In the genomic region with DNA sequence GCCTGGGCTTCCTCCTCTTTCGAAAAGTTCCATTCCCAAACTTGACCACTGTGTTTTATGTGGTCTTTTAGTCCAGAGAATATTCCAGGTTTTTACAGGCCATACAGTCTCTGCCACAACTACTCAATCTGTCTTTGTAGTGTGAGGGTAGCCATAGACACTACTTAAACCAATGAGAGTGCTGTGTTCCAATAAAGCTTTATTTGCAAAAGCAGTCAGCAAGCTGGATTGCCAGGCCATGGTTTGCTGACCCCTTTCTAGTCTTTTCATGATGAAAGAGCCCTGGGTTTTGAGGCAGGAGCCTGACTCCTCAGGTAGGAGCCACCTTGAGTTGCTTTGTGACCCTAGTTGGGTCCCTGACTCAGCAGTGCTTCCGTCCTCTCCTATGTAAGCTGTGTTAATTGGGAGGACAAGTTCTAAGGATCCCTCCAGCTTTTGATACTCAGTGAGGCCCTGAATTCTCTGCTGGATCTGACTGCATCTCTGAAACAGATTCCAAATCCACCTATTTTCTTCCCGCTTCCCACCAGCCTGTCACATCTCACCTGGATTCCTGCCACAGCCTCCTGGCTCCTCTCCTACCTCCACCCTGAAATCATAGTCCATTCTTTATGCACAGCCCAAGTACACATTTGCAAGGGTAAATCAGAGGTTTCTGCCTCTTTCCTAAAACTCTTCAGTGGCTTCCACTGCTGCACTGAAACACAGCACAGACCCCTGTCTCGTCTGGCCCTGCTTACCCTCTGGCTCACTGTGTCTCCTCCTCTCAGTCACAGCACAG, we compare ENCODE assay signal across 1 cellular context.
TF ChIP-seq lines count a peak whose summit lies in the region.

No MANE protein-coding gene starts in this region.

TF ChIP-seq in GM12878, 131 proteins besides CTCF, POLR2A, EP300 and RAD21:
- TF ChIP-seq LARP7 (IDR thresholded peaks at IDR 0.05): no peak
- TF ChIP-seq, protein P1, sequence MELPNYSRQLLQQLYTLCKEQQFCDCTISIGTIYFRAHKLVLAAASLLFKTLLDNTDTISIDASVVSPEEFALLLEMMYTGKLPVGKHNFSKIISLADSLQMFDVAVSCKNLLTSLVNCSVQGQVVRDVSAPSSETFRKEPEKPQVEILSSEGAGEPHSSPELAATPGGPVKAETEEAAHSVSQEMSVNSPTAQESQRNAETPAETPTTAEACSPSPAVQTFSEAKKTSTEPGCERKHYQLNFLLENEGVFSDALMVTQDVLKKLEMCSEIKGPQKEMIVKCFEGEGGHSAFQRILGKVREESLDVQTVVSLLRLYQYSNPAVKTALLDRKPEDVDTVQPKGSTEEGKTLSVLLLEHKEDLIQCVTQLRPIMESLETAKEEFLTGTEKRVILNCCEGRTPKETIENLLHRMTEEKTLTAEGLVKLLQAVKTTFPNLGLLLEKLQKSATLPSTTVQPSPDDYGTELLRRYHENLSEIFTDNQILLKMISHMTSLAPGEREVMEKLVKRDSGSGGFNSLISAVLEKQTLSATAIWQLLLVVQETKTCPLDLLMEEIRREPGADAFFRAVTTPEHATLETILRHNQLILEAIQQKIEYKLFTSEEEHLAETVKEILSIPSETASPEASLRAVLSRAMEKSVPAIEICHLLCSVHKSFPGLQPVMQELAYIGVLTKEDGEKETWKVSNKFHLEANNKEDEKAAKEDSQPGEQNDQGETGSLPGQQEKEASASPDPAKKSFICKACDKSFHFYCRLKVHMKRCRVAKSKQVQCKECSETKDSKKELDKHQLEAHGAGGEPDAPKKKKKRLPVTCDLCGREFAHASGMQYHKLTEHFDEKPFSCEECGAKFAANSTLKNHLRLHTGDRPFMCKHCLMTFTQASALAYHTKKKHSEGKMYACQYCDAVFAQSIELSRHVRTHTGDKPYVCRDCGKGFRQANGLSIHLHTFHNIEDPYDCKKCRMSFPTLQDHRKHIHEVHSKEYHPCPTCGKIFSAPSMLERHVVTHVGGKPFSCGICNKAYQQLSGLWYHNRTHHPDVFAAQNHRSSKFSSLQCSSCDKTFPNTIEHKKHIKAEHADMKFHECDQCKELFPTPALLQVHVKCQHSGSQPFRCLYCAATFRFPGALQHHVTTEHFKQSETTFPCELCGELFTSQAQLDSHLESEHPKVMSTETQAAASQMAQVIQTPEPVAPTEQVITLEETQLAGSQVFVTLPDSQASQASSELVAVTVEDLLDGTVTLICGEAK (IDR thresholded peaks at IDR 0.05; ENCODE audit: borderline replicate concordance): peak; percentile 84
- TF ChIP-seq, protein P2, sequence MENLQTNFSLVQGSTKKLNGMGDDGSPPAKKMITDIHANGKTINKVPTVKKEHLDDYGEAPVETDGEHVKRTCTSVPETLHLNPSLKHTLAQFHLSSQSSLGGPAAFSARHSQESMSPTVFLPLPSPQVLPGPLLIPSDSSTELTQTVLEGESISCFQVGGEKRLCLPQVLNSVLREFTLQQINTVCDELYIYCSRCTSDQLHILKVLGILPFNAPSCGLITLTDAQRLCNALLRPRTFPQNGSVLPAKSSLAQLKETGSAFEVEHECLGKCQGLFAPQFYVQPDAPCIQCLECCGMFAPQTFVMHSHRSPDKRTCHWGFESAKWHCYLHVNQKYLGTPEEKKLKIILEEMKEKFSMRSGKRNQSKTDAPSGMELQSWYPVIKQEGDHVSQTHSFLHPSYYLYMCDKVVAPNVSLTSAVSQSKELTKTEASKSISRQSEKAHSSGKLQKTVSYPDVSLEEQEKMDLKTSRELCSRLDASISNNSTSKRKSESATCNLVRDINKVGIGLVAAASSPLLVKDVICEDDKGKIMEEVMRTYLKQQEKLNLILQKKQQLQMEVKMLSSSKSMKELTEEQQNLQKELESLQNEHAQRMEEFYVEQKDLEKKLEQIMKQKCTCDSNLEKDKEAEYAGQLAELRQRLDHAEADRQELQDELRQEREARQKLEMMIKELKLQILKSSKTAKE (IDR thresholded peaks at IDR 0.05; ENCODE audit: low read depth, poor library complexity, severe bottlenecking): no peak
